15 cellular contexts compared by ENCODE assay signal in genomic region chr2:117980381-117980780, GRCh38. TPM values are rescaled to one million over a fixed set of nuclear protein-coding genes. Genes with fewer than 3 reads are reported as not detected.
DNase-seq lines count a peak whose midpoint lies in the region; ATAC-seq and TF ChIP-seq lines count a peak whose summit lies in the region.
"Had no signal": no experiment of that assay in that cellular context is flagged by ENCODE, and none has a peak within 500 bp of the region (broad histone marks: within the 10 kb centered on the region; RNA-seq: fewer than 3 reads in every experiment).

No MANE protein-coding gene starts in this region.

- H3K27me3 ChIP-seq in tibial artery: no peaks in the 10 kb centered on the region
- H3K27me3 ChIP-seq: stomach had no signal

- peaks cover 27% of the 10 kb centered on the region for H3K36me3 Mint-ChIP-seq in type B pancreatic cell

- peaks cover 4% of the 10 kb centered on the region for H3K4me1 Mint-ChIP-seq in type B pancreatic cell (ENCODE audit: unreplicated experiment)
- H3K4me1 Mint-ChIP-seq: nephron had no signal

- DNase-seq in Daoy (ENCODE audit: low read depth) (peak; percentile 57), RKO (ENCODE audit: low spot score) (peak; percentile 20), fibroblast of mammary gland (ENCODE audit: low read depth) (peak; percentile 87), retinal pigment epithelial cell (ENCODE audit: low read depth) (peak; percentile 57), NCI-H1048 (lab: John Stamatoyannopoulos, UW) (no peak), tibial artery (no peak), type B pancreatic cell (ENCODE audit: extremely low spot score, unreplicated experiment) (no peak)
- DNase-seq: activated CD8-positive, alpha-beta T cell treated with anti-CD3 and anti-CD28 coated beads, Interleukin-2, amount 10 ng/mL, durations not matched to agents 7 days and 5 days; effector CD8-positive, alpha-beta T cell; NCI-H1092 treated with DMSO at 0.1 percent for 48 hours; stomach had no signal

- no peaks in the 10 kb centered on the region for H3K27me3 Mint-ChIP-seq in type B pancreatic cell
- H3K27me3 Mint-ChIP-seq: activated naive CD8-positive, alpha-beta T cell had no signal

- no peak overlapping the region for H3K4me3 ChIP-seq in fibroblast of mammary gland (ENCODE audit: control insufficient read depth, low read depth, low read length)
- H3K4me3 ChIP-seq in retinal pigment epithelial cell (ENCODE audit: low read length): no peak overlapping the region
- no peak overlapping the region for H3K4me3 ChIP-seq in tibial artery
- H3K4me3 ChIP-seq: stomach had no signal

- H3K9me3 ChIP-seq in tibial artery: no peaks in the 10 kb centered on the region
- H3K9me3 ChIP-seq: stomach had no signal

- H3K27ac Mint-ChIP-seq in type B pancreatic cell: no peak overlapping the region
- H3K27ac Mint-ChIP-seq: activated CD8-positive, alpha-beta T cell treated with anti-CD3 and anti-CD28 coated beads, Interleukin-2, amount 10 ng/mL, durations not matched to agents 7 days and 5 days; activated naive CD8-positive, alpha-beta T cell; nephron; T-helper 1 cell treated with Interleukin-12 subunit alpha and Interleukin-12 subunit beta and Interleukin-4 antibody, amounts not matched to agents 30 μg/mL and 1 μg/mL, for 36 hours had no signal

- no peak for ATAC-seq in HG03565 (IDR thresholded peaks at IDR 0.05; ENCODE audit: unreplicated experiment)
- ATAC-seq: activated CD8-positive, alpha-beta T cell treated with anti-CD3 and anti-CD28 coated beads, Interleukin-2, amount 10 ng/mL, durations not matched to agents 7 days and 5 days had no signal

- H3K4me3 Mint-ChIP-seq in type B pancreatic cell: no peak overlapping the region
- H3K4me3 Mint-ChIP-seq: activated CD8-positive, alpha-beta T cell treated with anti-CD3 and anti-CD28 coated beads, Interleukin-2, amount 10 ng/mL, durations not matched to agents 7 days and 5 days; activated naive CD8-positive, alpha-beta T cell; nephron; T-helper 1 cell treated with Interleukin-12 subunit alpha and Interleukin-12 subunit beta and Interleukin-4 antibody, amounts not matched to agents 30 μg/mL and 1 μg/mL, for 36 hours had no signal

- intact Hi-C loops in tibial artery (cut with DNase I; ENCODE audit: low total_unique reads): no loop called here

- peaks cover 15 to 64% (median 50%) of the 10 kb centered on the region in 3 donors for H3K36me3 ChIP-seq in tibial artery

- no peaks in the 10 kb centered on the region for H3K9me3 Mint-ChIP-seq in type B pancreatic cell
- H3K9me3 Mint-ChIP-seq: nephron; T-helper 1 cell treated with Interleukin-12 subunit alpha and Interleukin-12 subunit beta and Interleukin-4 antibody, amounts not matched to agents 30 μg/mL and 1 μg/mL, for 36 hours had no signal

- H3K4me1 ChIP-seq in tibial artery: peaks cover 0 to 5% (median 2%) of the 10 kb centered on the region in 4 donors

- no peak overlapping the region for H3K27ac ChIP-seq in tibial artery

- no peak for TF ChIP-seq CTCF in fibroblast of mammary gland (conservative IDR thresholded peaks at IDR 0.05; ENCODE audit: control insufficient read depth, insufficient read depth, low read depth, low read length)
- no peak for TF ChIP-seq CTCF in retinal pigment epithelial cell (conservative IDR thresholded peaks at IDR 0.05; ENCODE audit: low read depth, low read length)
- no peak for TF ChIP-seq CTCF in tibial artery (IDR thresholded peaks at IDR 0.05)
- TF ChIP-seq CTCF in type B pancreatic cell (conservative IDR thresholded peaks at IDR 0.05): no peak

RNA-seq across cellular contexts. Expression of gene CCDC93, which starts 33.5 kb away (rescaled TPM):
- 19.3 and 19.9 TPM in 2 replicates for total RNA-seq in Daoy (2014; rRNA removed; shearing (Covaris generic))
- 36.2 and 36.7 TPM in 2 replicates for total RNA-seq in type B pancreatic cell (ENCODE audit: low replicate concordance)

Comparison
In these comparisons a context has a peak if more than half of its experiments do, and no peak if none do; other contexts are left out.
1. DNase-seq: peak in Daoy (single experiment), RKO (single experiment), fibroblast of mammary gland (single experiment) and retinal pigment epithelial cell (single experiment); none in NCI-H1048 (single experiment), tibial artery (0 of 2) and type B pancreatic cell (single experiment).